6 cellular contexts compared by ENCODE assay signal in the genomic region with DNA sequence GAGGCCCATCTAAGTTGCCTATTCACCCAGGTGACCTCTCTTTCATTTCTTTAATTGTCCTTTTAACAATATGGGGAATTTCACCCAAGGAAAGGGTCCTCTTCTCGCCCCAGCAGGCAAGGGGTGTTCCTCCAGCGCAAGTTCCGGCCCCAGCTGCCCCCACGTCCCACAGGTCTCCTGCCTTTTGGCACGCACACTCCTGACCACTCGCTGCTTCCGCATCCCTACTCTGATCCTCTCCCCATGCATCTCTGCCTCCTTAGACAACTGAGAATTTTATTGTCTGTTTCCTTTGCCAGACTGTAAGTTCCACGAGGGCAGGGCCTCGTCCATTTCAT. TPM values are rescaled to one million over a fixed set of nuclear protein-coding genes. Genes with fewer than 3 reads are reported as not detected.
DNase-seq lines count a peak whose midpoint lies in the region; ATAC-seq, FAIRE-seq and TF ChIP-seq lines count a peak whose summit lies in the region.

No MANE protein-coding gene starts in this region.

- H3K79me2 ChIP-seq in astrocyte (ENCODE audit: insufficient read depth, low read length), result peaks cover 51% of the 10 kb centered on the region

- H3K4me2 ChIP-seq in astrocyte (ENCODE audit: low read length), result peak overlapping the region; percentile 96

- H3K36me3 ChIP-seq in astrocyte (ENCODE audit: insufficient read depth, low read length), result peaks cover 12% of the 10 kb centered on the region
- H3K36me3 ChIP-seq in naive thymus-derived CD4-positive, alpha-beta T cell (ENCODE audit: control insufficient read depth in 2 of 3, insufficient read depth in 3 of 3, low read length in 3 of 3), result peaks cover 0 to 10% (median 0%) of the 10 kb centered on the region in 3 experiments

- peaks cover 25% of the 10 kb centered on the region for H3K4me1 ChIP-seq in astrocyte (ENCODE audit: insufficient read depth, low read length)
- peaks cover 20 to 28% of the 10 kb centered on the region in 2 donors for H3K4me1 ChIP-seq in naive thymus-derived CD4-positive, alpha-beta T cell (ENCODE audit: control insufficient read depth in 2 of 2, insufficient read depth in 2 of 2, low read length in 2 of 2)

- peak overlapping the region; percentile 85 for H3K27ac Mint-ChIP-seq in astrocyte (ENCODE audit: unreplicated experiment)
- H3K27ac Mint-ChIP-seq in naive thymus-derived CD4-positive, alpha-beta T cell, result peak overlapping the region; percentile 94 to 98 (median 97)

- peak overlapping the region; percentile 91 for H3K27ac ChIP-seq in astrocyte (ENCODE audit: low read depth, low read length)
- peak overlapping the region; percentile 99 for H3K27ac ChIP-seq in naive thymus-derived CD4-positive, alpha-beta T cell (ENCODE audit: low read depth, low read length)

- H3K36me3 Mint-ChIP-seq in astrocyte (ENCODE audit: low read depth, unreplicated experiment), result peaks cover 2% of the 10 kb centered on the region
- H3K36me3 Mint-ChIP-seq in naive thymus-derived CD4-positive, alpha-beta T cell, result peaks cover 0 to 35% (median 11%) of the 10 kb centered on the region in 5 donors

- ATAC-seq in naive thymus-derived CD4-positive, alpha-beta T cell, result no peak

- FAIRE-seq in astrocyte (lab: Jason Lieb, UNC), result no peak

- no peaks in the 10 kb centered on the region for H3K9me3 ChIP-seq in astrocyte (ENCODE audit: insufficient read depth, low read depth, low read length)
- no peaks in the 10 kb centered on the region for H3K9me3 ChIP-seq in naive thymus-derived CD4-positive, alpha-beta T cell (ENCODE audit: control insufficient read depth in 2 of 3, low read length in 3 of 3)

- peak overlapping the region; percentile 70 for H3K4me3 ChIP-seq in GM12875 (ENCODE audit: low read depth, low read length)
- H3K4me3 ChIP-seq in astrocyte (ENCODE audit: insufficient read depth, low read depth, low read length), result peak overlapping the region; percentile 98
- H3K4me3 ChIP-seq in naive thymus-derived CD4-positive, alpha-beta T cell (ENCODE audit: low read length), result peak overlapping the region; percentile 66

- DNase-seq in astrocyte (ENCODE audit: low read depth) (no peak), LoVo (ENCODE audit: low spot score) (no peak)
- DNase-seq in naive thymus-derived CD4-positive, alpha-beta T cell, result no peak
- DNase-seq in stimulated activated CD4-positive, alpha-beta T cell treated with anti-CD3 and anti-CD28 coated beads, Interleukin-1b, Interleukin-23, amount 100 ng/mL, for 48 hours, result no peak
- DNase-seq in activated CD8-positive, alpha-beta memory T cell treated with anti-CD3 and anti-CD28 coated beads, Interleukin-2, amount 50 U/mL, for 4 hours, result no peak

- POLR2A ChIA-PET in naive thymus-derived CD4-positive, alpha-beta T cell (lab: Charles Lee), result interaction anchor here (0.6 to 7.6 kb wide), 10 partner anchors 13 to 354 kb away, joined by 3 to 70 read pairs (median 4); a partner anchor contains a TSS

- no peaks in the 10 kb centered on the region for H3K27me3 Mint-ChIP-seq in astrocyte (ENCODE audit: low read depth, unreplicated experiment)
- H3K27me3 Mint-ChIP-seq in naive thymus-derived CD4-positive, alpha-beta T cell, result peaks cover 0 to 7% (median 0%) of the 10 kb centered on the region in 5 donors

- peak overlapping the region; percentile 94 for H3K9ac ChIP-seq in astrocyte (ENCODE audit: low read length)

- no peaks in the 10 kb centered on the region for H3K27me3 ChIP-seq in astrocyte (ENCODE audit: insufficient read depth, low read length)
- no peaks in the 10 kb centered on the region for H3K27me3 ChIP-seq in naive thymus-derived CD4-positive, alpha-beta T cell (ENCODE audit: control insufficient read depth in 2 of 2, insufficient read depth in 2 of 2, low read length in 2 of 2)

- TF ChIP-seq CTCF in GM12875 (IDR thresholded peaks at IDR 0.05; ENCODE audit: borderline replicate concordance, insufficient read depth, low read depth, low read length), result no peak
- no peak for TF ChIP-seq CTCF in astrocyte (IDR thresholded peaks at IDR 0.05; ENCODE audit: insufficient read depth, low read depth, low read length)

- H3K4me3 Mint-ChIP-seq in astrocyte (ENCODE audit: unreplicated experiment), result peak overlapping the region; percentile 90
- peak overlapping the region; percentile 90 to 97 (median 94) for H3K4me3 Mint-ChIP-seq in naive thymus-derived CD4-positive, alpha-beta T cell

- H4K20me1 ChIP-seq in astrocyte (ENCODE audit: insufficient read depth, low read length), result peaks cover 38% of the 10 kb centered on the region

- CTCF ChIA-PET in naive thymus-derived CD4-positive, alpha-beta T cell (lab: Charles Lee), result interaction anchor here (1.0 to 1.9 kb wide), 4 partner anchors 13 to 54 kb away, joined by 3 to 8 read pairs (median 4); a partner anchor contains a TSS

- no peaks in the 10 kb centered on the region for H3K9me3 Mint-ChIP-seq in astrocyte (ENCODE audit: unreplicated experiment)
- peaks cover 0 to 5% (median 0%) of the 10 kb centered on the region in 11 donors for H3K9me3 Mint-ChIP-seq in naive thymus-derived CD4-positive, alpha-beta T cell

- intact Hi-C loops in naive thymus-derived CD4-positive, alpha-beta T cell (cut with micrococcal nuclease), result loop anchor here (2.0 to 5.0 kb wide), 8 partner anchors 352 to 1326 kb away; a partner anchor contains a TSS

- peaks cover 19% of the 10 kb centered on the region for H3K4me1 Mint-ChIP-seq in astrocyte (ENCODE audit: low read depth, unreplicated experiment)
- H3K4me1 Mint-ChIP-seq in naive thymus-derived CD4-positive, alpha-beta T cell, result peaks cover 26 to 43% (median 37%) of the 10 kb centered on the region in 7 donors

- H2AFZ ChIP-seq in astrocyte (ENCODE audit: low read depth, low read length), result peak overlapping the region; percentile 86

RNA-seq across cellular contexts. Expression of a gene that starts 0.7 kb away (rescaled TPM):
- total RNA-seq in astrocyte, result 521 and 535 TPM in 2 replicates
- 100 to 1,000 TPM; 330 to 694 (median 368) TPM for total RNA-seq in naive thymus-derived CD4-positive, alpha-beta T cell
- polyA plus RNA-seq in naive thymus-derived CD4-positive, alpha-beta T cell, result 100 to 1,000 TPM; 628 to 638 TPM

RNA-seq across cellular contexts. Expression of a gene that starts 44.5 kb away (rescaled TPM):
- 0.55 and 0.70 TPM in 2 replicates for total RNA-seq in astrocyte
- total RNA-seq in naive thymus-derived CD4-positive, alpha-beta T cell, result 10 to 100 TPM in 1 of 5 experiments, 1 to 10 TPM in 3, under 1 TPM in 1; 0.80 to 12.9 (median 1.9) TPM
- polyA plus RNA-seq in naive thymus-derived CD4-positive, alpha-beta T cell, result under 1 TPM; 0.15 to 0.27 TPM

RNA-seq across cellular contexts. Expression of a gene that starts 49.5 kb away (rescaled TPM):
- not detected in 2 replicates for total RNA-seq in astrocyte
- 1 to 10 TPM in 1 of 5 experiments, under 1 TPM in 2, not detected in 2; 0.16 to 1.0 (median 0.29) TPM for total RNA-seq in naive thymus-derived CD4-positive, alpha-beta T cell
- under 1 TPM in 1 of 2 donors, not detected in 1; 0.20 TPM for polyA plus RNA-seq in naive thymus-derived CD4-positive, alpha-beta T cell

RNA-seq across cellular contexts. Expression of a gene that starts 53.6 kb away (rescaled TPM):
- 78.8 and 87.3 TPM in 2 replicates for total RNA-seq in astrocyte
- 10 to 100 TPM; 54.1 to 67.0 (median 61.2) TPM for total RNA-seq in naive thymus-derived CD4-positive, alpha-beta T cell
- 100 to 1,000 TPM in 1 of 2 donors, 10 to 100 TPM in 1; 98.6 to 108 TPM for polyA plus RNA-seq in naive thymus-derived CD4-positive, alpha-beta T cell

RNA-seq across cellular contexts. Expression of a gene that starts 54.0 kb away (rescaled TPM):
- total RNA-seq in astrocyte, result 40.9 and 43.3 TPM in 2 replicates
- 10 to 100 TPM; 18.5 to 38.4 (median 25.2) TPM for total RNA-seq in naive thymus-derived CD4-positive, alpha-beta T cell
- polyA plus RNA-seq in naive thymus-derived CD4-positive, alpha-beta T cell, result 100 to 1,000 TPM in 1 of 2 donors, 10 to 100 TPM in 1; 92.2 to 108 TPM
